In the genomic region with DNA sequence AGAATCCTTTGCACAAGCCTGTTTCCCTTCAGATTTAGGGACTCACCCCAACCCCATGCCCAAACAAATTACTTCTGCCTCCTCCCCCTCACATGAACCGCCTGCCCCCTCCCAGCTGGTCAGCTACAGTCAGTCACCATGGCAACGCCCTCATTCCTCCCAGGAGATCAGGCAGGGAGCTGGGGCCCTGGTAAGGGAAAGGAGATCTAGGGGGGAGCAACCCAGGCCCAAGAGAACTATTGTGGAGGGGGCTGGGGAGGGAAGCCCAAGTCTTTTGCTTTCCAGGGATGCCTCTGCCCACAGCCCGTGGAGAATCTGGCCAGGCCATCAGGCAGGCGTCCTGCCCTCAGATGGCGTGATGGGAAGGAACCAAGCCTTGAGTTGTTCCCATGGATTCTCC, we compare ENCODE assay signal across 8 cellular contexts. TPM values are rescaled to one million over a fixed set of nuclear protein-coding genes. Genes with fewer than 3 reads are reported as not detected.
DNase-seq lines count a peak whose midpoint lies in the region; ATAC-seq and TF ChIP-seq lines count a peak whose summit lies in the region.
"Had no signal": no experiment of that assay in that cellular context is flagged by ENCODE, and none has a peak within 500 bp of the region (broad histone marks: within the 10 kb centered on the region; RNA-seq: fewer than 3 reads in every experiment).

No MANE protein-coding gene starts in this region.

- no peaks in the 10 kb centered on the region for H3K79me2 ChIP-seq in GM23338 (replicated peaks; ENCODE audit: insufficient read depth)
- no peaks in the 10 kb centered on the region for H3K79me2 ChIP-seq in Karpas-422 (ENCODE audit: low read length)

- H3K9me2 ChIP-seq in GM23338 (ENCODE audit: insufficient read depth) = no peaks in the 10 kb centered on the region
- no peaks in the 10 kb centered on the region for H3K9me2 ChIP-seq in Karpas-422 (replicated peaks; ENCODE audit: insufficient read depth, low read length)

- TF ChIP-seq CTCF in GM23338 (conservative IDR thresholded peaks at IDR 0.05; ENCODE audit: low read depth in 2 of 2) = no peak

- H3K9me3 Mint-ChIP-seq in GM23338 = no peaks in the 10 kb centered on the region
- H3K9me3 Mint-ChIP-seq: activated naive CD4-positive, alpha-beta T cell treated with anti-CD3 and anti-CD28 coated beads for 36 hours had no signal

- peaks cover 17% of the 10 kb centered on the region; the same call in 1 of the 2 replicates for H3K27me3 ChIP-seq in GM23338 (ENCODE audit: insufficient read depth)
- no peaks in the 10 kb centered on the region for H3K27me3 ChIP-seq in Karpas-422 (ENCODE audit: low read length)

- peaks cover 33% of the 10 kb centered on the region for H3K4me1 Mint-ChIP-seq in GM23338

- peaks cover 4% of the 10 kb centered on the region; the same call in 2 of the 3 replicates for H3K36me3 Mint-ChIP-seq in GM23338 (ENCODE audit: low read depth)

- H3K4me3 ChIP-seq in GM23338 (peak overlapping the region; percentile 41; the same call in 1 of the 2 replicates), Karpas-422 (ENCODE audit: low read length) (no peak overlapping the region)

- no peak overlapping the region for H3K27ac Mint-ChIP-seq in GM23338
- H3K27ac Mint-ChIP-seq: activated naive CD4-positive, alpha-beta T cell treated with anti-CD3 and anti-CD28 coated beads for 36 hours had no signal

- H3K4me1 ChIP-seq in GM23338 (ENCODE audit: insufficient read depth) = peaks cover 26% of the 10 kb centered on the region
- H3K4me1 ChIP-seq in Karpas-422 (ENCODE audit: low read length) = peaks cover 22% of the 10 kb centered on the region

- H3K4me2 ChIP-seq in GM23338 (peak overlapping the region; percentile 87), Karpas-422 (ENCODE audit: low read depth, low read length, poor library complexity, severe bottlenecking) (no peak overlapping the region)

- H3K9ac ChIP-seq in Karpas-422 (ENCODE audit: low read length) = no peak overlapping the region

- no peak overlapping the region for H2AFZ ChIP-seq in GM23338
- no peak overlapping the region for H2AFZ ChIP-seq in Karpas-422 (ENCODE audit: low read length)

- ATAC-seq in GM23338 = peak; percentile 15
- ATAC-seq in GM18868 (IDR thresholded peaks at IDR 0.05; ENCODE audit: unreplicated experiment) = no peak
- ATAC-seq: esophagus mucosa had no signal

- H3K27ac ChIP-seq in GM23338 (ENCODE audit: low read depth) (no peak overlapping the region), angular gyrus (ENCODE audit: low read depth, low read length) (peak overlapping the region; percentile 12), Karpas-422 (ENCODE audit: low read length) (no peak overlapping the region)

- peaks cover 19% of the 10 kb centered on the region for H4K20me1 ChIP-seq in GM23338 (replicated peaks; ENCODE audit: insufficient read depth)
- 0 out of 2 replicates have a peak, but pooled peaks cover 3% of the 10 kb centered on the region for H4K20me1 ChIP-seq in Karpas-422 (ENCODE audit: insufficient read depth, low read depth, low read length)

- peaks cover 20% of the 10 kb centered on the region for H3K27me3 Mint-ChIP-seq in GM23338 (ENCODE audit: insufficient read depth, low read depth, poor library complexity)

- H3K9me3 ChIP-seq in Karpas-422 (ENCODE audit: low read length) = no peaks in the 10 kb centered on the region

- DNase-seq in GM23338 (ENCODE audit: low spot score) (peak; percentile 69), myocyte (ENCODE audit: low read depth) (peak; percentile 59), Karpas-422 (no peak), SKM-1 treated with dmso at 0.1 percent for 144 hours (lab: John Stamatoyannopoulos, UW; ENCODE audit: unreplicated experiment) (no peak)
- DNase-seq: activated naive CD4-positive, alpha-beta T cell treated with anti-CD3 and anti-CD28 coated beads for 36 hours had no signal

- no peaks in the 10 kb centered on the region for H3K36me3 ChIP-seq in GM23338 (ENCODE audit: insufficient read depth)
- H3K36me3 ChIP-seq in Karpas-422 (ENCODE audit: insufficient read depth, low read length) = no peaks in the 10 kb centered on the region

- 0 out of 2 replicates have a peak, but pooled peaks cover 10% of the 10 kb centered on the region for H3F3A ChIP-seq in GM23338 (replicated peaks; ENCODE audit: low read depth)

- H3K4me3 Mint-ChIP-seq in GM23338 = peak overlapping the region; percentile 46
- H3K4me3 Mint-ChIP-seq: activated naive CD4-positive, alpha-beta T cell treated with anti-CD3 and anti-CD28 coated beads for 36 hours had no signal

TF ChIP-seq in GM23338, 12 proteins besides CTCF, POLR2A, EP300 and RAD21 (continues in another document):
- TF ChIP-seq JUNB (IDR thresholded peaks at IDR 0.05; ENCODE audit: unreplicated experiment) = no peak
- no peak for TF ChIP-seq EZH2 (IDR thresholded peaks at IDR 0.05; ENCODE audit: low read depth, unreplicated experiment)
- TF ChIP-seq EZH2phosphoT487 (IDR thresholded peaks at IDR 0.05; ENCODE audit: unreplicated experiment) = no peak
- TF ChIP-seq STAT1 (IDR thresholded peaks at IDR 0.05; ENCODE audit: unreplicated experiment) = no peak

RNA-seq across cellular contexts. Expression of gene FAM171A2, which starts 2.8 kb away (rescaled TPM):
- total RNA-seq in GM23338 (2014; rRNA removed; shearing (Covaris generic)) = 26.6 and 35.4 TPM in 2 replicates
- polyA plus RNA-seq in GM23338 (2016; fragmentation: Nextera tagmentation; extraction: Ambion mirVana) = 3.9 and 4.1 TPM in 2 replicates
- 89.5 and 141 TPM in 2 replicates for total RNA-seq in myocyte
- polyA plus RNA-seq in myocyte (2012) = 36.0 TPM
- total RNA-seq in Karpas-422 (2014; rRNA removed; shearing (Covaris generic); ENCODE audit: low replicate concordance) = 0.40 and 1.2 TPM in 2 replicates

RNA-seq across cellular contexts. Expression of gene GRN, which starts 15.7 kb away (rescaled TPM):
- total RNA-seq in GM23338 (2014; rRNA removed; shearing (Covaris generic)) = 193 and 216 TPM in 2 replicates
- polyA plus RNA-seq in GM23338 (2016; fragmentation: Nextera tagmentation; extraction: Ambion mirVana) = 101 and 122 TPM in 2 replicates
- 337 and 394 TPM in 2 replicates for total RNA-seq in myocyte
- 460 TPM for polyA plus RNA-seq in myocyte (2012)
- 194 and 327 TPM in 2 replicates for total RNA-seq in Karpas-422 (2014; rRNA removed; shearing (Covaris generic); ENCODE audit: low replicate concordance)

RNA-seq across cellular contexts. Expression of gene ITGA2B, which starts 28.6 kb away (rescaled TPM):
- total RNA-seq in GM23338 (2014; rRNA removed; shearing (Covaris generic)) = 9.6 and 13.3 TPM in 2 replicates
- 7.8 and 13.9 TPM in 2 replicates for polyA plus RNA-seq in GM23338 (2016; fragmentation: Nextera tagmentation; extraction: Ambion mirVana)
- 0.10 TPM in 1 of 2 replicates, not detected in the other for total RNA-seq in myocyte
- 0.47 TPM for polyA plus RNA-seq in myocyte (2012)
- 0.07 and 0.26 TPM in 2 replicates for total RNA-seq in Karpas-422 (2014; rRNA removed; shearing (Covaris generic); ENCODE audit: low replicate concordance)

RNA-seq across cellular contexts. Expression of gene SLC25A39, which starts 36.2 kb away (rescaled TPM):
- total RNA-seq in GM23338 (2014; rRNA removed; shearing (Covaris generic)) = 157 and 184 TPM in 2 replicates
- 202 and 215 TPM in 2 replicates for polyA plus RNA-seq in GM23338 (2016; fragmentation: Nextera tagmentation; extraction: Ambion mirVana)
- 80.8 and 84.0 TPM in 2 replicates for total RNA-seq in myocyte
- 117 TPM for polyA plus RNA-seq in myocyte (2012)
- 78.7 and 163 TPM in 2 replicates for total RNA-seq in Karpas-422 (2014; rRNA removed; shearing (Covaris generic); ENCODE audit: low replicate concordance)

RNA-seq across cellular contexts. Expression of gene RUNDC3A, which starts 52.4 kb away (rescaled TPM):
- total RNA-seq in GM23338 (2014; rRNA removed; shearing (Covaris generic)) = 4.0 and 5.5 TPM in 2 replicates
- 3.7 and 6.3 TPM in 2 replicates for polyA plus RNA-seq in GM23338 (2016; fragmentation: Nextera tagmentation; extraction: Ambion mirVana)
- 0.40 and 0.62 TPM in 2 replicates for total RNA-seq in myocyte
- 0.86 TPM for polyA plus RNA-seq in myocyte (2012)
- total RNA-seq in Karpas-422 (2014; rRNA removed; shearing (Covaris generic); ENCODE audit: low replicate concordance) = 1.5 and 2.3 TPM in 2 replicates

Comparison
In these comparisons a context has a peak if more than half of its experiments do, and no peak if none do; other contexts are left out.
1. DNase-seq: peak in GM23338 (single experiment) and myocyte (single experiment); none in Karpas-422 (single experiment) and SKM-1 treated with dmso at 0.1 percent for 144 hours (single experiment).
2. RNA of gene FAM171A2, which starts 2.8 kb away (total RNA-seq): 89.5 to 141 TPM in myocyte and 26.6 to 35.4 TPM in GM23338; 0.40 to 1.2 TPM in Karpas-422; every median in the first group is over 10 times any median in the second.